12 cellular contexts compared by ENCODE assay signal in genomic region chr2:96962567-96963203, GRCh38. TPM values are rescaled to one million over a fixed set of nuclear protein-coding genes. Genes with fewer than 3 reads are reported as not detected.
DNase-seq lines count a peak whose midpoint lies in the region; ATAC-seq, FAIRE-seq and TF ChIP-seq lines count a peak whose summit lies in the region.
"Had no signal": no experiment of that assay in that cellular context is flagged by ENCODE, and none has a peak within 500 bp of the region (broad histone marks: within the 10 kb centered on the region; RNA-seq: fewer than 3 reads in every experiment).

No MANE protein-coding gene starts in this region.

- H3K27me3 Mint-ChIP-seq in activated T-cell treated with anti-CD3 and anti-CD28 coated beads, Interleukin-2, amount 50 U/mL, for 72 hours (ENCODE audit: low read depth) = no peaks in the 10 kb centered on the region

- no peaks in the 10 kb centered on the region for H3K36me3 Mint-ChIP-seq in activated T-cell treated with anti-CD3 and anti-CD28 coated beads, Interleukin-2, amount 50 U/mL, for 72 hours (ENCODE audit: insufficient read depth in 2 of 2)

- H3K36me3 ChIP-seq in A673 (ENCODE audit: insufficient read depth, low read length, poor library complexity, severe bottlenecking) = no peaks in the 10 kb centered on the region
- H3K36me3 ChIP-seq in small intestine (ENCODE audit: control insufficient read depth in 2 of 2, insufficient read depth in 2 of 2, low read length in 2 of 2) = no peaks in the 10 kb centered on the region
- H3K36me3 ChIP-seq in brain microvascular endothelial cell (replicated peaks) = no peaks in the 10 kb centered on the region

- DNase-seq in A673 (ENCODE audit: low spot score) (peak; percentile 88), RPMI7951 (ENCODE audit: low read depth) (peak; percentile 54), small intestine (peak; percentile 20), dermis blood vessel endothelial cell (no peak), NCI-H748 (lab: John Stamatoyannopoulos, UW; ENCODE audit: unreplicated experiment) (no peak), brain microvascular endothelial cell (no peak), DMS153 (lab: John Stamatoyannopoulos, UW) (no peak)
- peak; percentile 73 to 84 for DNase-seq in activated T-cell treated with anti-CD3 and anti-CD28 coated beads, Interleukin-2, amount 50 U/mL, for 72 hours
- DNase-seq: ACHN, glutamatergic neuron had no signal

- no TSS peak for BruUV-seq in A673 (replicated peaks; lab: Mats Ljungman, UMichigan)

- CTCF ChIA-PET in A673 (lab: Charles Lee) = interaction anchor here (0.6 to 0.8 kb wide), 3 partner anchors 8 to 409 kb away, joined by 3 to 4 read pairs (median 4); no protein-coding TSS in a partner anchor

- TF ChIP-seq CTCF in A673 (conservative IDR thresholded peaks at IDR 0.05; ENCODE audit: low read depth, low read length) (no peak), brain microvascular endothelial cell (IDR thresholded peaks at IDR 0.05; ENCODE audit: low read depth, low read length, missing control alignments) (no peak)

- intact Hi-C loops in A673 (cut with micrococcal nuclease; ENCODE audit: unreplicated experiment) = loop anchor here (2.0 to 5.0 kb wide), 2 partner anchors 145 to 150 kb away; partner anchors contain the start of genes ANKRD36 and CNNM3

- no peaks in the 10 kb centered on the region for H3K9me3 ChIP-seq in A673 (ENCODE audit: low read depth, low read length, poor library complexity, severe bottlenecking)
- H3K9me3 ChIP-seq in small intestine (ENCODE audit: control insufficient read depth, low read depth) = no peaks in the 10 kb centered on the region

- no peaks in the 10 kb centered on the region for H3K9me3 Mint-ChIP-seq in activated T-cell treated with anti-CD3 and anti-CD28 coated beads, Interleukin-2, amount 50 U/mL, for 72 hours

- peak overlapping the region; percentile 50 to 69 for H3K4me3 Mint-ChIP-seq in activated T-cell treated with anti-CD3 and anti-CD28 coated beads, Interleukin-2, amount 50 U/mL, for 72 hours

- H3K27me3 ChIP-seq in A673 (replicated peaks; ENCODE audit: insufficient read depth, low read depth, low read length, poor library complexity) = no peaks in the 10 kb centered on the region
- no peaks in the 10 kb centered on the region for H3K27me3 ChIP-seq in small intestine (ENCODE audit: control insufficient read depth in 2 of 2, insufficient read depth in 2 of 2, low read length in 2 of 2)
- H3K27me3 ChIP-seq in brain microvascular endothelial cell (replicated peaks) = no peaks in the 10 kb centered on the region

- POLR2A ChIA-PET in A673 (lab: Charles Lee; ENCODE audit: low non-redundant PET) = interaction anchor here (0.5 to 0.6 kb wide), 2 partner anchors 189 to 198 kb away, joined by 3 read pairs; no protein-coding TSS in a partner anchor

- peaks cover 18% of the 10 kb centered on the region for H3K4me1 ChIP-seq in A673 (ENCODE audit: insufficient read depth, low read length, poor library complexity, severe bottlenecking)
- peaks cover 0 to 3% of the 10 kb centered on the region in 2 donors for H3K4me1 ChIP-seq in small intestine (ENCODE audit: control insufficient read depth in 2 of 2, insufficient read depth in 1 of 2, low read depth in 1 of 2, low read length in 1 of 2)
- H3K4me1 ChIP-seq: parathyroid adenoma had no signal

- H3K4me3 ChIP-seq in A673 (ENCODE audit: low read depth, low read length, poor library complexity, severe bottlenecking) (no peak overlapping the region), small intestine (ENCODE audit: low read depth in 1 of 2, low read length in 2 of 2) (no peak overlapping the region), brain microvascular endothelial cell (ENCODE audit: low read depth, low read length) (no peak overlapping the region)

- in situ Hi-C loops in brain microvascular endothelial cell (cut with HindIII; ENCODE audit: low pct_ligation_motif_present, low sequenced_read_pairs) = no loop called here

- ATAC-seq in activated T-cell treated with anti-CD3 and anti-CD28 coated beads, Interleukin-2, amount 50 U/mL, for 72 hours (replicated peaks in 1 of 2) = peak; percentile 85 to 89

- WGBS in small intestine, 3 donors = 56 to 82% (median 59%) methylated on average over 10 of the region's 10 CpGs

- H3K27ac Mint-ChIP-seq in activated T-cell treated with anti-CD3 and anti-CD28 coated beads, Interleukin-2, amount 50 U/mL, for 72 hours = peak overlapping the region; percentile 55

- no peak for FAIRE-seq in small intestine (lab: Jason Lieb, UNC)
- FAIRE-seq: astrocyte had no signal

- peaks cover 71% of the 10 kb centered on the region for H3K4me1 Mint-ChIP-seq in activated T-cell treated with anti-CD3 and anti-CD28 coated beads, Interleukin-2, amount 50 U/mL, for 72 hours (ENCODE audit: low read depth)

- H3K27ac ChIP-seq in A673 (ENCODE audit: low read depth, low read length, poor library complexity, severe bottlenecking) = no peak overlapping the region
- peak overlapping the region in 1 of 2 donors; percentile 38 for H3K27ac ChIP-seq in small intestine (ENCODE audit: low read depth in 1 of 2, low read length in 1 of 2)
- H3K27ac ChIP-seq in brain microvascular endothelial cell = no peak overlapping the region
- H3K27ac ChIP-seq: parathyroid adenoma had no signal

RNA-seq across cellular contexts. Expression of gene FAM178B, which starts 23.7 kb away (rescaled TPM):
- total RNA-seq in A673 (2021) (not detected in 2 replicates), dermis blood vessel endothelial cell (not detected in 2 replicates)
- 0.24 TPM in 1 of 2 replicates, not detected in the other for total RNA-seq in RPMI7951 (2014; rRNA removed; shearing (Covaris generic))
- 1 to 10 TPM; 1.0 to 1.2 TPM for total RNA-seq in activated T-cell treated with anti-CD3 and anti-CD28 coated beads, Interleukin-2, amount 50 U/mL, for 72 hours
- under 1 TPM in 1 of 3 donors, not detected in 2; 0.27 TPM for polyA plus RNA-seq in small intestine
- total RNA-seq: astrocyte had no signal

Comparison
In these comparisons a context has a peak if more than half of its experiments do, and no peak if none do; other contexts are left out.
1. DNase-seq: peak in A673 (single experiment), RPMI7951 (single experiment), activated T-cell treated with anti-CD3 and anti-CD28 coated beads, Interleukin-2, amount 50 U/mL, for 72 hours (2 of 2) and small intestine (single experiment); none in dermis blood vessel endothelial cell (single experiment), NCI-H748 (single experiment), brain microvascular endothelial cell (single experiment) and DMS153 (single experiment).